In the genomic region with DNA sequence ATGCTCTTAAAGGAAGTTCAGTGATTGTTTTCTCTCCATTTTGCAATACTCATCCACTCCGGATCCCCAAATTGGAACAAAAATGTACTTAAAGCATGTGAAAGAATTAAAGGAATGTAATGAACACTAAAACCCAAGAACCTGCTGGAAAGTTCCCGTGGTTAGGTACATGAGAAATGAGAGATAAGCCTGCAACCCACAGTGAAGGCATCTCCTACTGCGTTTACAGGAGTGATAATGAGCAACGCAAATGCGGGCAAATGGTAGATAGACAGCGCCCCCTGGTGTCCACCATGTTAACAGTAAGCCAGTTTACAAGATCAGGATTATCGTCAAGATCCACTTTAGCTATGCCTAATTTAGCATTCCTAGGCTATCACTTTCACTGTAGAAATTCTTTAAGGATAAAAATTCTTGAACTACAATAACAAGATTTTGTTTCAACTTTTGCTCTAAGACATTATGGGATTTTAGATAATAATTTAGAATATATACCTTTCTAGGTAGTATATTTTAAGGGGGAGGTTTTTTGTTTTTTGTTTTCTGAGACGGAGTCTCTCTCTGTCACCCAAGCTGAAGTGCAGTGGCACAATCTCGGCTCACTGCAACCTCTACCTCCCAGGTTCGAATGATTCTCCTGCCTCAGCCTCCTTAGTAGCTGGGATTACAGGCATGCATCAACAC, we compare ENCODE assay signal across 9 cellular contexts. TPM values are rescaled to one million over a fixed set of nuclear protein-coding genes. Genes with fewer than 3 reads are reported as not detected.
DNase-seq lines count a peak whose midpoint lies in the region; ATAC-seq, FAIRE-seq and TF ChIP-seq lines count a peak whose summit lies in the region.
"Had no signal": no experiment of that assay in that cellular context is flagged by ENCODE, and none has a peak within 500 bp of the region (broad histone marks: within the 10 kb centered on the region; RNA-seq: fewer than 3 reads in every experiment).

No MANE protein-coding gene starts in this region.

- H3K27ac ChIP-seq in kidney (ENCODE audit: low read depth in 2 of 2, low read length in 2 of 2): no peak overlapping the region
- H3K27ac ChIP-seq: skin epidermis had no signal

- intact Hi-C loops in kidney (cut with DNase I): loop anchor here (10.0 kb wide), 1 partner anchor 237 kb away; the partner anchor contains the start of gene SIK2

- H3K9me3 ChIP-seq in kidney (ENCODE audit: control insufficient read depth in 1 of 2, low read length in 2 of 2): no peaks in the 10 kb centered on the region

- H3K27me3 Mint-ChIP-seq in central memory CD8-positive, alpha-beta T cell: no peaks in the 10 kb centered on the region

- FAIRE-seq in kidney (lab: Jason Lieb, UNC): peak; percentile 97

- H3K4me3 Mint-ChIP-seq in central memory CD8-positive, alpha-beta T cell: no peak overlapping the region

- peaks cover 4 to 8% of the 10 kb centered on the region in 2 donors for H3K4me1 ChIP-seq in kidney (ENCODE audit: control insufficient read depth in 1 of 2, insufficient read depth in 1 of 2, low read depth in 1 of 2, low read length in 2 of 2)

- H3K27ac Mint-ChIP-seq in central memory CD8-positive, alpha-beta T cell (ENCODE audit: low read depth): no peak overlapping the region

- H3K4me1 Mint-ChIP-seq in central memory CD8-positive, alpha-beta T cell: no peaks in the 10 kb centered on the region

- peak; percentile 57 for ATAC-seq in HG03159 (IDR thresholded peaks at IDR 0.05; ENCODE audit: unreplicated experiment)
- ATAC-seq in central memory CD8-positive, alpha-beta T cell (replicated peaks; ENCODE audit: extremely low read depth, poor library complexity, severe bottlenecking): peak; percentile 81

- peaks cover 13 to 15% of the 10 kb centered on the region in 2 donors for H3K36me3 ChIP-seq in kidney (ENCODE audit: control insufficient read depth in 1 of 2, insufficient read depth in 2 of 2, low read length in 2 of 2)

- no peak overlapping the region for H3K9ac ChIP-seq in kidney (ENCODE audit: low read length in 2 of 2)

- TF ChIP-seq CTCF in GM12865 (IDR thresholded peaks at IDR 0.05; ENCODE audit: insufficient read depth, low read depth, low read length, missing control alignments) (peak; percentile 75), kidney (IDR thresholded peaks at IDR 0.05; ENCODE audit: borderline replicate concordance, extremely low read depth, insufficient read depth) (peak; percentile 98)

- H3K36me3 Mint-ChIP-seq in central memory CD8-positive, alpha-beta T cell (ENCODE audit: insufficient read depth): peaks cover 30% of the 10 kb centered on the region

- no peaks in the 10 kb centered on the region for H3K9me3 Mint-ChIP-seq in central memory CD8-positive, alpha-beta T cell

- H3K4me3 ChIP-seq in GM12865 (ENCODE audit: low read depth, low read length): no peak overlapping the region
- no peak overlapping the region for H3K4me3 ChIP-seq in kidney (ENCODE audit: low read length in 2 of 2)
- H3K4me3 ChIP-seq: skin epidermis had no signal

- DNase-seq in GM12865 (ENCODE audit: low read depth) (peak; percentile 89), NCI-H446 (lab: John Stamatoyannopoulos, UW) (peak; percentile 79 to 88), kidney (peak; percentile 85), cortex of kidney (lab: John Stamatoyannopoulos, UW) (no peak)
- DNase-seq in activated CD4-positive, CD25-positive, alpha-beta regulatory T cell treated with anti-CD3 and anti-CD28 coated beads, Interleukin-2, amount 50 U/mL, for 16 hours (ENCODE audit: low read depth, low spot score): peak; percentile 77
- DNase-seq in central memory CD8-positive, alpha-beta T cell (ENCODE audit: low spot score in 2 of 2): peak; percentile 72 to 85
- peak; percentile 85 for DNase-seq in stimulated activated CD4-positive, alpha-beta T cell treated with anti-CD3 and anti-CD28 coated beads, Interleukin-1b, Interleukin-23, amount 100 ng/mL, for 48 hours

RNA-seq across cellular contexts. Expression of gene ALG9, which starts 29.9 kb away (rescaled TPM):
- total RNA-seq in kidney: 27.8 TPM
- 30.0 TPM for polyA plus RNA-seq in kidney (ENCODE audit: insufficient read depth, low read depth, low replicate concordance)

RNA-seq across cellular contexts. Expression of gene FDXACB1, which starts 37.5 kb away (rescaled TPM):
- 2.6 TPM for total RNA-seq in kidney
- 1.5 TPM for polyA plus RNA-seq in kidney (ENCODE audit: insufficient read depth, low read depth, low replicate concordance)

RNA-seq across cellular contexts. Expression of gene CFAP68, which starts 37.8 kb away (rescaled TPM):
- total RNA-seq in kidney: 29.5 TPM
- 93.7 TPM for polyA plus RNA-seq in kidney (ENCODE audit: insufficient read depth, low read depth, low replicate concordance)
